9 cellular contexts compared by ENCODE assay signal in genomic region chrX:153885968-153886903, GRCh38. TPM values are rescaled to one million over a fixed set of nuclear protein-coding genes. Genes with fewer than 3 reads are reported as not detected.
A peak's percentile ranks its signal among the peaks of the same experiment; 100 is the strongest.
DNase-seq lines count a peak whose midpoint lies in the region; ATAC-seq and TF ChIP-seq lines count a peak whose summit lies in the region.
"Had no signal": no experiment of that assay in that cellular context is flagged by ENCODE, and none has a peak within 500 bp of the region (broad histone marks: within the 10 kb centered on the region; RNA-seq: fewer than 3 reads in every experiment).

L1CAM (minus strand) TSS chrX:153886173; CDS start chrX:153875836, 10,337 bp downstream.

- no peak within 1 kb of the TSS for H3K4me2 ChIP-seq in IMR-90 (ENCODE audit: low read depth, low read length)

- no peak for TF ChIP-seq RAD21 in IMR-90 (IDR thresholded peaks at IDR 0.05; ENCODE audit: low read length)

- no peak within 1 kb of the TSS for H3K27ac ChIP-seq in CD8-positive, alpha-beta memory T cell (ENCODE audit: low read depth, low read length)
- H3K27ac ChIP-seq in IMR-90 (ENCODE audit: insufficient read depth, low read length), result no peak within 1 kb of the TSS
- no peak within 1 kb of the TSS for H3K27ac ChIP-seq in naive thymus-derived CD4-positive, alpha-beta T cell (ENCODE audit: low read depth, low read length)
- H3K27ac ChIP-seq: VCaP had no signal

- H3K23ac ChIP-seq in IMR-90 (ENCODE audit: low read depth, low read length), result no peak within 1 kb of the TSS

- BruUV-seq in IMR-90 (replicated peaks; lab: Mats Ljungman, UMichigan), result no TSS peak
- no TSS peak for BruUV-seq in MCF 10A (replicated peaks; lab: Mats Ljungman, UMichigan)

- dilution Hi-C loops in IMR-90 (cut with HindIII; ENCODE audit: low sequenced_read_pairs, unreplicated experiment), result no loop called here

- no peak for TF ChIP-seq CTCF in IMR-90 (conservative IDR thresholded peaks at IDR 0.05; ENCODE audit: low read depth, low read length)
- TF ChIP-seq CTCF in MCF 10A (IDR thresholded peaks at IDR 0.05; ENCODE audit: unreplicated experiment), result no peak

- H3K14ac ChIP-seq in IMR-90 (replicated peaks; ENCODE audit: low read depth, low read length), result no peak within 1 kb of the TSS

- no peak within 1 kb of the TSS for H4K91ac ChIP-seq in IMR-90 (ENCODE audit: insufficient read depth, low read depth, low read length)

- no peak within 1 kb of the TSS for H2BK5ac ChIP-seq in IMR-90 (ENCODE audit: low read depth, low read length, poor library complexity, severe bottlenecking)

- H2BK20ac ChIP-seq in IMR-90 (ENCODE audit: low read depth, low read length), result no peak within 1 kb of the TSS

- no peak within 1 kb of the TSS for H2BK120ac ChIP-seq in IMR-90 (ENCODE audit: low read depth, low read length)

- H3K9me3 Mint-ChIP-seq in CD8-positive, alpha-beta memory T cell, result peaks cover 0 to 2% (median 0%) of the 10 kb centered on the region in 5 donors
- no peaks in the 10 kb centered on the region for H3K9me3 Mint-ChIP-seq in MCF 10A (ENCODE audit: unreplicated experiment)
- no peaks in the 10 kb centered on the region for H3K9me3 Mint-ChIP-seq in naive thymus-derived CD4-positive, alpha-beta T cell

- H3K4ac ChIP-seq in IMR-90 (ENCODE audit: low read depth, low read length), result no peak within 1 kb of the TSS

- no peak for DNase-seq in CD8-positive, alpha-beta memory T cell
- DNase-seq in IMR-90 (no peak), MCF 10A (ENCODE audit: unreplicated experiment) (no peak), NK-92 (lab: John Stamatoyannopoulos, UW; ENCODE audit: unreplicated experiment) (no peak), cerebellar nuclear complex (lab: John Stamatoyannopoulos, UW) (no peak), T-helper 9 cell (no peak)
- peak in 1 of 9 donors; percentile 33 for DNase-seq in naive thymus-derived CD4-positive, alpha-beta T cell

- peak; percentile 53 for ATAC-seq in IMR-90 (ENCODE audit: low read depth)
- peak; percentile 60 for ATAC-seq in naive thymus-derived CD4-positive, alpha-beta T cell
- no peak for ATAC-seq in GM21825 (IDR thresholded peaks at IDR 0.05; ENCODE audit: unreplicated experiment)

- peaks cover 18 to 33% of the 10 kb centered on the region in 2 donors for H3K27me3 Mint-ChIP-seq in CD8-positive, alpha-beta memory T cell
- H3K27me3 Mint-ChIP-seq in MCF 10A (ENCODE audit: insufficient read depth, unreplicated experiment), result peaks cover 26% of the 10 kb centered on the region
- H3K27me3 Mint-ChIP-seq in naive thymus-derived CD4-positive, alpha-beta T cell, result peaks cover 0 to 43% (median 12%) of the 10 kb centered on the region in 5 donors

- H2AFZ ChIP-seq in IMR-90 (replicated peaks; ENCODE audit: low read length, poor library complexity), result peak within 1 kb of the TSS; percentile 5

- H3K9ac ChIP-seq in IMR-90 (ENCODE audit: low read depth, low read length), result no peak within 1 kb of the TSS

- H3K9me3 ChIP-seq in CD8-positive, alpha-beta memory T cell (ENCODE audit: low read length), result no peaks in the 10 kb centered on the region
- peaks cover 4% of the 10 kb centered on the region for H3K9me3 ChIP-seq in IMR-90 (ENCODE audit: control insufficient read depth, insufficient read depth, low read length)
- H3K9me3 ChIP-seq in naive thymus-derived CD4-positive, alpha-beta T cell (ENCODE audit: control insufficient read depth in 2 of 3, low read length in 3 of 3), result no peaks in the 10 kb centered on the region

- no peak within 1 kb of the TSS for H4K5ac ChIP-seq in IMR-90 (ENCODE audit: low read depth, low read length)

- CTCF ChIA-PET in CD8-positive, alpha-beta memory T cell (lab: Charles Lee), result no interaction called here
- CTCF ChIA-PET in IMR-90 (lab: Yijun Ruan, JAX) (no interaction called here), MCF 10A (lab: Yijun Ruan, JAX) (no interaction called here)
- CTCF ChIA-PET in naive thymus-derived CD4-positive, alpha-beta T cell (lab: Charles Lee), result no interaction called here

- no peak within 1 kb of the TSS for H2AK9ac ChIP-seq in IMR-90 (replicated peaks; ENCODE audit: low read depth, low read length, poor library complexity)

- H3K27ac Mint-ChIP-seq in CD8-positive, alpha-beta memory T cell, result peak within 1 kb of the TSS in 1 of 8 donors; percentile 57
- no peak within 1 kb of the TSS for H3K27ac Mint-ChIP-seq in MCF 10A (ENCODE audit: low read depth, unreplicated experiment)
- H3K27ac Mint-ChIP-seq in naive thymus-derived CD4-positive, alpha-beta T cell, result no peak within 1 kb of the TSS

- no peak within 1 kb of the TSS for H2BK15ac ChIP-seq in IMR-90 (ENCODE audit: low read depth, low read length)

- H3K27me3 ChIP-seq in CD8-positive, alpha-beta memory T cell (ENCODE audit: insufficient read depth, low read length, poor library complexity, severe bottlenecking), result peaks cover 15% of the 10 kb centered on the region
- peaks cover 62% of the 10 kb centered on the region for H3K27me3 ChIP-seq in IMR-90 (ENCODE audit: control insufficient read depth, insufficient read depth, low read length)
- peaks cover 0 to 3% of the 10 kb centered on the region in 2 donors for H3K27me3 ChIP-seq in naive thymus-derived CD4-positive, alpha-beta T cell (ENCODE audit: control insufficient read depth in 2 of 2, insufficient read depth in 2 of 2, low read length in 2 of 2)

- no peak within 1 kb of the TSS for H3K56ac ChIP-seq in IMR-90 (ENCODE audit: extremely low read depth, insufficient read depth, low read length)

- H3K4me3 Mint-ChIP-seq in CD8-positive, alpha-beta memory T cell, result peak within 1 kb of the TSS in 4 of 7 donors; percentile 28 to 57 (median 46)
- no peak within 1 kb of the TSS for H3K4me3 Mint-ChIP-seq in MCF 10A (ENCODE audit: unreplicated experiment)
- peak within 1 kb of the TSS in 9 of 10 donors; percentile 11 to 72 (median 43) for H3K4me3 Mint-ChIP-seq in naive thymus-derived CD4-positive, alpha-beta T cell

- POLR2A ChIA-PET in CD8-positive, alpha-beta memory T cell (lab: Charles Lee), result no interaction called here
- POLR2A ChIA-PET in IMR-90 (lab: Charles Lee; ENCODE audit: unreplicated experiment), result no interaction called here
- POLR2A ChIA-PET in MCF 10A (lab: Yijun Ruan, JAX), result no interaction called here
- POLR2A ChIA-PET in naive thymus-derived CD4-positive, alpha-beta T cell (lab: Charles Lee), result no interaction called here

- H4K8ac ChIP-seq in IMR-90 (ENCODE audit: low read depth in 2 of 2, low read length in 2 of 2), result no peak within 1 kb of the TSS

- peaks cover 6% of the 10 kb centered on the region for H3K4me1 ChIP-seq in CD8-positive, alpha-beta memory T cell (ENCODE audit: insufficient read depth, low read length)
- H3K4me1 ChIP-seq in IMR-90 (ENCODE audit: control insufficient read depth, insufficient read depth, low read length), result no peaks in the 10 kb centered on the region
- peaks cover 0 to 11% of the 10 kb centered on the region in 2 donors for H3K4me1 ChIP-seq in naive thymus-derived CD4-positive, alpha-beta T cell (ENCODE audit: control insufficient read depth in 2 of 2, insufficient read depth in 2 of 2, low read length in 2 of 2)

- H4K20me1 ChIP-seq in IMR-90 (ENCODE audit: insufficient read depth, low read length), result no peaks in the 10 kb centered on the region

- H3K36me3 ChIP-seq in CD8-positive, alpha-beta memory T cell (ENCODE audit: insufficient read depth, low read length), result no peaks in the 10 kb centered on the region
- no peaks in the 10 kb centered on the region for H3K36me3 ChIP-seq in IMR-90 (ENCODE audit: control insufficient read depth, insufficient read depth, low read length)
- no peaks in the 10 kb centered on the region for H3K36me3 ChIP-seq in naive thymus-derived CD4-positive, alpha-beta T cell (ENCODE audit: control insufficient read depth in 2 of 3, insufficient read depth in 3 of 3, low read length in 3 of 3)

- H3K4me1 Mint-ChIP-seq in CD8-positive, alpha-beta memory T cell, result peaks cover 0 to 5% (median 4%) of the 10 kb centered on the region in 3 donors
- no peaks in the 10 kb centered on the region for H3K4me1 Mint-ChIP-seq in MCF 10A (ENCODE audit: insufficient read depth, unreplicated experiment)
- H3K4me1 Mint-ChIP-seq in naive thymus-derived CD4-positive, alpha-beta T cell, result peaks cover 0 to 10% (median 5%) of the 10 kb centered on the region in 7 donors

- intact Hi-C loops in IMR-90 (cut with micrococcal nuclease), result no loop called here
- intact Hi-C loops in MCF 10A (cut with micrococcal nuclease), result no loop called here
- intact Hi-C loops in naive thymus-derived CD4-positive, alpha-beta T cell (cut with micrococcal nuclease), result no loop called here

- no peak within 1 kb of the TSS for H2AK5ac ChIP-seq in IMR-90 (ENCODE audit: low read depth, low read length)

- no peak within 1 kb of the TSS for H3K4me3 ChIP-seq in CD8-positive, alpha-beta memory T cell (ENCODE audit: low read length)
- no peak within 1 kb of the TSS for H3K4me3 ChIP-seq in IMR-90 (ENCODE audit: insufficient read depth, low read depth, low read length)
- no peak within 1 kb of the TSS for H3K4me3 ChIP-seq in naive thymus-derived CD4-positive, alpha-beta T cell (ENCODE audit: low read length)

- no peaks in the 10 kb centered on the region for H3K79me1 ChIP-seq in IMR-90 (ENCODE audit: low read depth in 1 of 2, low read length in 2 of 2)

- H3K9me1 ChIP-seq in IMR-90 (ENCODE audit: insufficient read depth, low read length), result no peaks in the 10 kb centered on the region

- H3K36me3 Mint-ChIP-seq in CD8-positive, alpha-beta memory T cell, result peaks cover 0 to 3% (median 0%) of the 10 kb centered on the region in 3 donors
- no peaks in the 10 kb centered on the region for H3K36me3 Mint-ChIP-seq in MCF 10A (ENCODE audit: insufficient read depth, unreplicated experiment)
- no peaks in the 10 kb centered on the region for H3K36me3 Mint-ChIP-seq in naive thymus-derived CD4-positive, alpha-beta T cell

- no peak within 1 kb of the TSS for H3K18ac ChIP-seq in IMR-90 (ENCODE audit: low read depth, low read length)

- TF ChIP-seq POLR2A in IMR-90 (IDR thresholded peaks at IDR 0.05; ENCODE audit: low read depth, low read length), result no peak

- in situ Hi-C loops in IMR-90 (cut with MboI; ENCODE audit: low sequenced_read_pairs), result no loop called here

- WGBS in IMR-90 (ENCODE audit: extremely low coverage in 2 of 2, insufficient read length in 1 of 2), 2 experiments, result 11% methylated on average over 12 of the region's 94 CpGs; no CpG with 5 or more reads in 1 of the 2 experiments

TF ChIP-seq in IMR-90, 13 proteins besides CTCF, POLR2A, EP300 and RAD21 (continues in another document):
- TF ChIP-seq CEBPB (IDR thresholded peaks at IDR 0.05; ENCODE audit: low read depth, low read length), result no peak
- TF ChIP-seq BHLHE40 (IDR thresholded peaks at IDR 0.05; ENCODE audit: low read depth, low read length), result no peak
- TF ChIP-seq CHD1 (IDR thresholded peaks at IDR 0.05; ENCODE audit: low read depth, low read length), result no peak

RNA-seq across cellular contexts. Expression of gene L1CAM, which starts in this region (rescaled TPM):
- total RNA-seq in CD8-positive, alpha-beta memory T cell, result under 1 TPM; 0.62 to 0.79 TPM
- 0.38 TPM for polyA plus RNA-seq in CD8-positive, alpha-beta memory T cell
- total RNA-seq in IMR-90 (2012; rRNA removed) (0.36 and 0.56 TPM in 2 replicates), MCF 10A (2022) (20.7 and 41.0 TPM in 2 replicates)
- polyA plus RNA-seq in IMR-90 (2012; rRNA removed), result 1.9 and 2.2 TPM in 2 replicates
- 0.80 and 1.8 TPM in 2 replicates for polyA plus RNA-seq in IMR-90 (2012; cell fraction: cytosol; rRNA removed)
- 1.3 and 2.2 TPM in 2 replicates for polyA plus RNA-seq in IMR-90 (2012; cell fraction: nucleus; rRNA removed; ENCODE audit: low replicate concordance)
- 1 to 10 TPM in 3 of 5 experiments, under 1 TPM in 1, not detected in 1; 0.81 to 9.2 (median 1.3) TPM for total RNA-seq in naive thymus-derived CD4-positive, alpha-beta T cell
- under 1 TPM in 1 of 2 donors, not detected in 1; 0.16 TPM for polyA plus RNA-seq in naive thymus-derived CD4-positive, alpha-beta T cell
